8 cellular contexts compared by ENCODE assay signal in genomic region chr1:144913977-144914734, GRCh38.
DNase-seq lines count a peak whose midpoint lies in the region; ATAC-seq, FAIRE-seq and TF ChIP-seq lines count a peak whose summit lies in the region.
"Not testable (repeated sequence)": the region's sequence is repeated elsewhere in the genome, so short reads cannot be mapped to it uniquely, and the experiment has no call there.

No MANE protein-coding gene starts in this region.

- not testable (repeated sequence) for TF ChIP-seq RAD21 in A549 (conservative IDR thresholded peaks at IDR 0.05 in 1 of 2, IDR thresholded peaks at IDR 0.05 in 1 of 2)

- not testable (repeated sequence) for H4K91ac ChIP-seq in H9 (ENCODE audit: insufficient read length, low read depth, low read length)

- not testable (repeated sequence) for H3K36me3 ChIP-seq in naive thymus-derived CD4-positive, alpha-beta T cell (ENCODE audit: control insufficient read depth in 2 of 3, insufficient read depth in 3 of 3, low read length in 3 of 3)

- CTCF ChIA-PET in A549 (lab: Yijun Ruan, JAX); WTC11 (lab: Charles Lee); naive thymus-derived CD4-positive, alpha-beta T cell (lab: Charles Lee): not testable (repeated sequence)

- H3K4me1 Mint-ChIP-seq in H9; WTC11; naive thymus-derived CD4-positive, alpha-beta T cell: not testable (repeated sequence)

- not testable (repeated sequence) for H3K14ac ChIP-seq in H9 (ENCODE audit: insufficient read depth, low read length)

- H3K27ac Mint-ChIP-seq in H9; WTC11; activated naive CD4-positive, alpha-beta T cell treated with anti-CD3 and anti-CD28 coated beads, Interleukin-2, amount 50 U/mL, for 72 hours; naive thymus-derived CD4-positive, alpha-beta T cell: not testable (repeated sequence)

- POLR2A ChIA-PET in A549 (lab: Yijun Ruan, JAX); WTC11 (lab: Charles Lee); naive thymus-derived CD4-positive, alpha-beta T cell (lab: Charles Lee): not testable (repeated sequence)

- intact Hi-C loops in Right ventricle myocardium inferior (cut with DNase I); naive thymus-derived CD4-positive, alpha-beta T cell (cut with micrococcal nuclease): not testable (repeated sequence)

- not testable (repeated sequence) for H3K27me3 ChIP-seq in H9 (ENCODE audit: insufficient read depth, low read length); naive thymus-derived CD4-positive, alpha-beta T cell (ENCODE audit: control insufficient read depth in 2 of 2, insufficient read depth in 2 of 2, low read length in 2 of 2)

- H3K27me3 Mint-ChIP-seq in H9 (ENCODE audit: low read depth); WTC11 (ENCODE audit: low read depth); naive thymus-derived CD4-positive, alpha-beta T cell: not testable (repeated sequence)

- not testable (repeated sequence) for H3K36me3 Mint-ChIP-seq in H9 (ENCODE audit: insufficient read depth in 1 of 3, low read depth in 3 of 3); WTC11; activated naive CD4-positive, alpha-beta T cell treated with anti-CD3 and anti-CD28 coated beads, Interleukin-2, amount 50 U/mL, for 72 hours; naive thymus-derived CD4-positive, alpha-beta T cell

- H3K9me3 ChIP-seq in A549; H9 (ENCODE audit: control insufficient read depth, low read depth, low read length); naive thymus-derived CD4-positive, alpha-beta T cell (ENCODE audit: control insufficient read depth in 2 of 3, low read length in 3 of 3): not testable (repeated sequence)

- H2BK20ac ChIP-seq in H9 (ENCODE audit: low read depth, low read length, poor library complexity, severe bottlenecking), result not testable (repeated sequence)

- not testable (repeated sequence) for H3K18ac ChIP-seq in H9 (ENCODE audit: insufficient read length, low read depth, low read length)

- H2AFZ ChIP-seq in H9 (ENCODE audit: low read length), result not testable (repeated sequence)

- H3T11ph ChIP-seq in H9 (ENCODE audit: low read length), result not testable (repeated sequence)

- not testable (repeated sequence) for H3K79me1 ChIP-seq in H9 (ENCODE audit: insufficient read depth, low read depth, low read length, poor library complexity, severe bottlenecking)

- not testable (repeated sequence) for TF ChIP-seq CTCF in A549 (IDR thresholded peaks at IDR 0.05); WTC11 (IDR thresholded peaks at IDR 0.05)
- peak; percentile 33; the same call in 2 of the 3 replicates for TF ChIP-seq CTCF in H9 (conservative IDR thresholded peaks at IDR 0.05)

- not testable (repeated sequence) for H4K8ac ChIP-seq in H9 (replicated peaks; ENCODE audit: insufficient read length, low read depth, low read length)

- WGBS in A549 (ENCODE audit: missing lambda C conversion rate), result no CpG with 5 or more reads among the region's 12 CpGs
- no CpG with 5 or more reads among the region's 12 CpGs for WGBS in H9 (ENCODE audit: extremely low coverage, insufficient read length, low lambda C conversion rate)

- not testable (repeated sequence) for H2BK15ac ChIP-seq in H9 (ENCODE audit: low read depth, low read length)

- ATAC-seq in A549 (peak; percentile 54 to 78; a peak in 4 of 6 replicates), GM19395 (IDR thresholded peaks at IDR 0.05; ENCODE audit: unreplicated experiment) (peak; percentile 81), HG02981 (IDR thresholded peaks at IDR 0.05; ENCODE audit: unreplicated experiment) (peak; percentile 54), WTC11 (peak; percentile 61), Right ventricle myocardium inferior (peak; percentile 30)
- ATAC-seq in activated naive CD4-positive, alpha-beta T cell treated with anti-CD3 and anti-CD28 coated beads, Interleukin-2, amount 50 U/mL, for 72 hours, result peak; percentile 58 to 87
- peak; percentile 74 for ATAC-seq in naive thymus-derived CD4-positive, alpha-beta T cell

- FAIRE-seq in A549 (lab: Jason Lieb, UNC), result not testable (repeated sequence)

- not testable (repeated sequence) for H2AK5ac ChIP-seq in H9 (ENCODE audit: insufficient read length, low read length)

- H3K9me3 Mint-ChIP-seq in H9; WTC11; activated naive CD4-positive, alpha-beta T cell treated with anti-CD3 and anti-CD28 coated beads, Interleukin-2, amount 50 U/mL, for 72 hours; naive thymus-derived CD4-positive, alpha-beta T cell: not testable (repeated sequence)

- H3K4me3 Mint-ChIP-seq in H9; WTC11; naive thymus-derived CD4-positive, alpha-beta T cell: not testable (repeated sequence)

- DNase-seq in A549 (ENCODE audit: low read depth in 1 of 2, low spot score in 1 of 2); H9; WTC11 (ENCODE audit: low spot score); activated naive CD4-positive, alpha-beta T cell treated with anti-CD3 and anti-CD28 coated beads, Interleukin-2, amount 50 U/mL, for 72 hours (ENCODE audit: low spot score in 2 of 2); Right ventricle myocardium inferior (ENCODE audit: missing footprints): not testable (repeated sequence)
- peak in 3 of 9 donors; percentile 5 to 18 (median 15) for DNase-seq in naive thymus-derived CD4-positive, alpha-beta T cell

- not testable (repeated sequence) for H3K79me2 ChIP-seq in H9 (ENCODE audit: insufficient read depth, low read length)

- not testable (repeated sequence) for H4K20me1 ChIP-seq in H9 (ENCODE audit: control insufficient read depth, insufficient read depth, insufficient read length)

- not testable (repeated sequence) for H3K4me2 ChIP-seq in A549; H9 (ENCODE audit: insufficient read depth, insufficient read length, low read length)

- H3K4me3 ChIP-seq in A549; naive thymus-derived CD4-positive, alpha-beta T cell (ENCODE audit: low read length): not testable (repeated sequence)

- H2BK120ac ChIP-seq in H9 (ENCODE audit: low read depth, low read length, poor library complexity, severe bottlenecking), result not testable (repeated sequence)

- not testable (repeated sequence) for H3K4me1 ChIP-seq in A549; H9 (ENCODE audit: insufficient read depth, low read length); naive thymus-derived CD4-positive, alpha-beta T cell (ENCODE audit: control insufficient read depth in 2 of 2, insufficient read depth in 2 of 2, low read length in 2 of 2)

- H3K56ac ChIP-seq in H9 (ENCODE audit: insufficient read length, low read depth, low read length), result not testable (repeated sequence)

- not testable (repeated sequence) for H3K23ac ChIP-seq in H9 (ENCODE audit: insufficient read length, low read depth, low read length)

- H2BK12ac ChIP-seq in H9 (ENCODE audit: insufficient read length, low read depth, low read length), result not testable (repeated sequence)

- not testable (repeated sequence) for H3K27ac ChIP-seq in A549; H9 (ENCODE audit: insufficient read length, low read depth, low read length); naive thymus-derived CD4-positive, alpha-beta T cell (ENCODE audit: low read depth, low read length)

- not testable (repeated sequence) for TF ChIP-seq EP300 in A549 (IDR thresholded peaks at IDR 0.05)

- H4K5ac ChIP-seq in H9 (ENCODE audit: insufficient read length, low read depth, low read length), result not testable (repeated sequence)

- H3K4ac ChIP-seq in H9 (ENCODE audit: low read depth, low read length), result not testable (repeated sequence)

- not testable (repeated sequence) for H2BK5ac ChIP-seq in H9 (ENCODE audit: insufficient read length, low read length)

- H3K9ac ChIP-seq in H9 (ENCODE audit: extremely low read depth, insufficient read length, low read length), result not testable (repeated sequence)

- TF ChIP-seq POLR2A in A549 (IDR thresholded peaks at IDR 0.05; ENCODE audit: low read length), result not testable (repeated sequence)

- not testable (repeated sequence) for H3K23me2 ChIP-seq in H9 (ENCODE audit: insufficient read length, low read depth, low read length, poor library complexity, severe bottlenecking)

Comparison
In these comparisons a context has a peak if more than half of its experiments do, and no peak if none do; other contexts are left out.
1. ATAC-seq: peak in every context shown above with its lines; median percentile 81 in GM19395; 74 in naive thymus-derived CD4-positive, alpha-beta T cell; 72 in activated naive CD4-positive, alpha-beta T cell treated with anti-CD3 and anti-CD28 coated beads, Interleukin-2, amount 50 U/mL, for 72 hours; 66 in A549; 61 in WTC11; 54 in HG02981; 30 in Right ventricle myocardium inferior.